Comparison of ENCODE assay signal across 9 cellular contexts in genomic region chr9:4070266-4070665, GRCh38.
"Had no signal": no experiment of that assay in that cellular context is flagged by ENCODE, and none has a peak within 500 bp of the region (broad histone marks: within the 10 kb centered on the region; RNA-seq: fewer than 3 reads in every experiment).

No MANE protein-coding gene starts in this region.

- H3K4me1 Mint-ChIP-seq: stimulated activated naive B cell treated with anti-CD40 and anti-IgM and Interleukin-4, amounts not matched to agents 10 μg/mL and 1 μg/mL and 100 μg/mL, for 72 hours had no signal

- H3K27ac ChIP-seq: brain microvascular endothelial cell, dorsolateral prefrontal cortex had no signal

- H3K9me3 Mint-ChIP-seq: activated CD4-positive, alpha-beta memory T cell treated with anti-CD3 and anti-CD28 coated beads for 36 hours; activated naive CD8-positive, alpha-beta T cell treated with anti-CD3 and anti-CD28 coated beads for 36 hours; stimulated activated naive B cell treated with anti-CD40 and anti-IgM and Interleukin-4, amounts not matched to agents 10 μg/mL and 1 μg/mL and 100 μg/mL, for 72 hours had no signal

- H3K36me3 ChIP-seq: brain microvascular endothelial cell had no signal

- H3K4me3 Mint-ChIP-seq: activated CD4-positive, alpha-beta memory T cell treated with anti-CD3 and anti-CD28 coated beads for 36 hours; activated naive CD8-positive, alpha-beta T cell treated with anti-CD3 and anti-CD28 coated beads for 36 hours; stimulated activated naive B cell treated with anti-CD40 and anti-IgM and Interleukin-4, amounts not matched to agents 10 μg/mL and 1 μg/mL and 100 μg/mL, for 72 hours had no signal

- ATAC-seq: esophagus mucosa; stimulated activated naive B cell treated with anti-CD40 and anti-IgM and Interleukin-4, amounts not matched to agents 10 μg/mL and 1 μg/mL and 100 μg/mL, for 72 hours had no signal

- H3K27ac Mint-ChIP-seq: activated CD4-positive, alpha-beta memory T cell treated with anti-CD3 and anti-CD28 coated beads for 36 hours; activated naive CD8-positive, alpha-beta T cell treated with anti-CD3 and anti-CD28 coated beads for 36 hours; stimulated activated naive B cell treated with anti-CD40 and anti-IgM and Interleukin-4, amounts not matched to agents 10 μg/mL and 1 μg/mL and 100 μg/mL, for 72 hours had no signal

- H3K36me3 Mint-ChIP-seq: activated CD4-positive, alpha-beta memory T cell treated with anti-CD3 and anti-CD28 coated beads for 36 hours; stimulated activated naive B cell treated with anti-CD40 and anti-IgM and Interleukin-4, amounts not matched to agents 10 μg/mL and 1 μg/mL and 100 μg/mL, for 72 hours had no signal

- H3K27me3 ChIP-seq: brain microvascular endothelial cell, dorsolateral prefrontal cortex had no signal

- DNase-seq: activated CD4-positive, alpha-beta memory T cell treated with anti-CD3 and anti-CD28 coated beads for 36 hours; activated gamma-delta T cell; activated naive CD8-positive, alpha-beta T cell treated with anti-CD3 and anti-CD28 coated beads for 36 hours; activated T-cell treated with anti-CD3 and anti-CD28 coated beads, Interleukin-2, amount 50 U/mL, for 48 hours; brain microvascular endothelial cell; dorsolateral prefrontal cortex; mesendoderm; stimulated activated naive B cell treated with anti-CD40 and anti-IgM and Interleukin-4, amounts not matched to agents 10 μg/mL and 1 μg/mL and 100 μg/mL, for 72 hours had no signal

- H3K4me3 ChIP-seq: dorsolateral prefrontal cortex had no signal
